Comparison of ENCODE assay signal across 22 cellular contexts in the genomic region with DNA sequence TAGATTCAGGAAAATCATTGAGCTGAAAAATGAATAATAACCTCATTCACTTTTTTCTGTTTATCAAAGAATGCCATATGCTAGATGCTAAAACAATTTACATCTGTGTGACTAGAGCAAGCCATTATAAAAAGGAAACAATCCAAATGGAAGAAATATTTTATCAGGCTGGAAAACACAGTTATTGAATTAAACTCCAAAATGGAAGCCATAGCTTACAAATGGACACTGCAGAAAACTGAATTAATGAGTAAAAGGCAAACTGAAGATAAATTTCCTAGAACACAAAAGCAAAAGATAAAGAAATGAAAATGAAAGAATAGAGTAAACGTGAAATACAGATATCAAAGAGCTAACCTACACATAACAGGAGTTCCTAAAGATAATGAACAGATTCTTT. TPM values are rescaled to one million over a fixed set of nuclear protein-coding genes. Genes with fewer than 3 reads are reported as not detected.
A peak's percentile ranks its signal among the peaks of the same experiment; 100 is the strongest.
DNase-seq lines count a peak whose midpoint lies in the region; ATAC-seq and TF ChIP-seq lines count a peak whose summit lies in the region.
"Had no signal": no experiment of that assay in that cellular context is flagged by ENCODE, and none has a peak within 500 bp of the region (broad histone marks: within the 10 kb centered on the region; RNA-seq: fewer than 3 reads in every experiment).

No MANE protein-coding gene starts in this region.

- no peaks in the 10 kb centered on the region for H3K27me3 ChIP-seq in CD8-positive, alpha-beta memory T cell (ENCODE audit: insufficient read depth, low read length, poor library complexity, severe bottlenecking)
- H3K27me3 ChIP-seq in prostate gland (replicated peaks; ENCODE audit: insufficient read depth), result no peaks in the 10 kb centered on the region
- H3K27me3 ChIP-seq: Peyer's patch had no signal

- WGBS in prostate gland, result 76% methylated on average over 1 of the region's 1 CpG

- H3K36me3 ChIP-seq in CD8-positive, alpha-beta memory T cell (ENCODE audit: insufficient read depth, low read length), result no peaks in the 10 kb centered on the region
- no peaks in the 10 kb centered on the region for H3K36me3 ChIP-seq in prostate gland
- H3K36me3 ChIP-seq: Peyer's patch had no signal

- H3K27ac ChIP-seq in CD8-positive, alpha-beta memory T cell (ENCODE audit: low read depth, low read length), result no peak overlapping the region
- no peak overlapping the region for H3K27ac ChIP-seq in prostate gland

- peak overlapping the region; percentile 92 for H3K27ac Mint-ChIP-seq in activated T-cell treated with anti-CD3 and anti-CD28 coated beads, Interleukin-2, amount 50 U/mL, for 24 hours
- peak overlapping the region in 7 of 8 donors; percentile 85 to 98 (median 95) for H3K27ac Mint-ChIP-seq in CD8-positive, alpha-beta memory T cell
- H3K27ac Mint-ChIP-seq in T-helper 17 cell, result peak overlapping the region; percentile 97
- peak overlapping the region; percentile 89 to 90 for H3K27ac Mint-ChIP-seq in effector memory CD8-positive, alpha-beta T cell
- H3K27ac Mint-ChIP-seq: CD14-positive monocyte had no signal

- peaks cover 85% of the 10 kb centered on the region for H3K4me1 Mint-ChIP-seq in activated T-cell treated with anti-CD3 and anti-CD28 coated beads, Interleukin-2, amount 50 U/mL, for 24 hours (ENCODE audit: low read depth)
- H3K4me1 Mint-ChIP-seq in CD8-positive, alpha-beta memory T cell, result peaks cover 54 to 73% (median 69%) of the 10 kb centered on the region in 3 donors
- peaks cover 53% of the 10 kb centered on the region for H3K4me1 Mint-ChIP-seq in T-helper 17 cell
- H3K4me1 Mint-ChIP-seq in effector memory CD8-positive, alpha-beta T cell (ENCODE audit: low read depth in 2 of 2), result peaks cover 36 to 44% of the 10 kb centered on the region in 2 donors

- peaks cover 60% of the 10 kb centered on the region for H3K4me1 ChIP-seq in CD8-positive, alpha-beta memory T cell (ENCODE audit: insufficient read depth, low read length)
- no peaks in the 10 kb centered on the region for H3K4me1 ChIP-seq in prostate gland (replicated peaks)

- no peak overlapping the region for H3K4me3 ChIP-seq in CD8-positive, alpha-beta memory T cell (ENCODE audit: low read length)
- no peak overlapping the region for H3K4me3 ChIP-seq in prostate gland
- H3K4me3 ChIP-seq: Peyer's patch had no signal

- intact Hi-C loops in prostate gland (cut with DNase I), result loop anchor here (10.0 kb wide), 1 partner anchor 171 kb away; the partner anchor contains the start of gene DYRK3

- DNase-seq in activated T-cell treated with anti-CD3 and anti-CD28 coated beads, Interleukin-2, amount 50 U/mL, for 24 hours, result no peak
- DNase-seq in activated T-cell treated with anti-CD3 and anti-CD28 coated beads for 4 hours (no peak), T-helper 17 cell (no peak), prostate gland (ENCODE audit: low spot score) (no peak), GM19238 (ENCODE audit: insufficient read length, low spot score) (no peak)
- no peak for DNase-seq in CD8-positive, alpha-beta memory T cell
- DNase-seq in effector memory CD8-positive, alpha-beta T cell, result no peak
- DNase-seq: ACHN, AML-193, DMS79, HCEC 1CT, IMR-90, NCI-H1105 treated with DMSO at 0.1 percent for 48 hours, NCI-H187, NCI-H226, NCI-H524 treated with DMSO at 0.1 percent for 48 hours, Peyer's patch, Right ventricle myocardium superior had no signal

- no peaks in the 10 kb centered on the region for H3K27me3 Mint-ChIP-seq in activated T-cell treated with anti-CD3 and anti-CD28 coated beads, Interleukin-2, amount 50 U/mL, for 24 hours
- peaks cover 0 to 3% of the 10 kb centered on the region in 2 donors for H3K27me3 Mint-ChIP-seq in CD8-positive, alpha-beta memory T cell
- no peaks in the 10 kb centered on the region for H3K27me3 Mint-ChIP-seq in T-helper 17 cell
- no peaks in the 10 kb centered on the region for H3K27me3 Mint-ChIP-seq in effector memory CD8-positive, alpha-beta T cell

- CTCF ChIA-PET in CD8-positive, alpha-beta memory T cell (lab: Charles Lee), result interaction anchor here (0.8 to 11.8 kb wide), 11 partner anchors 8 to 170 kb away, joined by 3 to 232 read pairs (median 3); partner anchors contain the start of gene DYRK3

- no peak for TF ChIP-seq POLR2A in prostate gland (IDR thresholded peaks at IDR 0.05)

- H3K9me3 Mint-ChIP-seq in activated T-cell treated with anti-CD3 and anti-CD28 coated beads, Interleukin-2, amount 50 U/mL, for 24 hours, result no peaks in the 10 kb centered on the region
- H3K9me3 Mint-ChIP-seq in CD8-positive, alpha-beta memory T cell, result no peaks in the 10 kb centered on the region
- H3K9me3 Mint-ChIP-seq in effector memory CD8-positive, alpha-beta T cell, result no peaks in the 10 kb centered on the region

- H3K9me3 ChIP-seq in CD8-positive, alpha-beta memory T cell (ENCODE audit: low read length), result no peaks in the 10 kb centered on the region
- H3K9me3 ChIP-seq in T-helper 17 cell (ENCODE audit: control insufficient read depth, low read length, poor library complexity, severe bottlenecking) (no peaks in the 10 kb centered on the region), prostate gland (no peaks in the 10 kb centered on the region)
- H3K9me3 ChIP-seq: Peyer's patch had no signal

- no peaks in the 10 kb centered on the region for H3K36me3 Mint-ChIP-seq in activated T-cell treated with anti-CD3 and anti-CD28 coated beads, Interleukin-2, amount 50 U/mL, for 24 hours (ENCODE audit: low read depth)
- no peaks in the 10 kb centered on the region for H3K36me3 Mint-ChIP-seq in CD8-positive, alpha-beta memory T cell
- H3K36me3 Mint-ChIP-seq in T-helper 17 cell (ENCODE audit: low read depth), result no peaks in the 10 kb centered on the region
- peaks cover 5% of the 10 kb centered on the region for H3K36me3 Mint-ChIP-seq in effector memory CD8-positive, alpha-beta T cell (ENCODE audit: insufficient read depth)

- ATAC-seq in T-helper 17 cell, result no peak
- ATAC-seq in effector memory CD8-positive, alpha-beta T cell (replicated peaks), result no peak
- ATAC-seq in GM18867 (IDR thresholded peaks at IDR 0.05; ENCODE audit: unreplicated experiment), result no peak

- POLR2A ChIA-PET in CD8-positive, alpha-beta memory T cell (lab: Charles Lee), result interaction anchor here (0.9 to 2.6 kb wide), 2 partner anchors 70 to 104 kb away, joined by 3 to 13 read pairs; no protein-coding TSS in a partner anchor

- TF ChIP-seq CTCF in prostate gland (IDR thresholded peaks at IDR 0.05), result no peak

- no peak overlapping the region for H3K4me3 Mint-ChIP-seq in activated T-cell treated with anti-CD3 and anti-CD28 coated beads, Interleukin-2, amount 50 U/mL, for 24 hours
- no peak overlapping the region for H3K4me3 Mint-ChIP-seq in CD8-positive, alpha-beta memory T cell
- H3K4me3 Mint-ChIP-seq in T-helper 17 cell, result no peak overlapping the region
- no peak overlapping the region for H3K4me3 Mint-ChIP-seq in effector memory CD8-positive, alpha-beta T cell

RNA-seq across cellular contexts. Expression of gene IL10, which starts 33.1 kb away (rescaled TPM):
- 1 to 10 TPM; 7.6 TPM for total RNA-seq in CD8-positive, alpha-beta memory T cell
- polyA plus RNA-seq in CD8-positive, alpha-beta memory T cell, result 0.33 TPM
- total RNA-seq in T-helper 17 cell (under 1 TPM; 0.20 to 0.76 TPM), prostate gland (not detected)
- total RNA-seq: HT1080, IMR-90, LHCN-M2 had no signal
- polyA plus RNA-seq: IMR-90 had no signal

RNA-seq across cellular contexts. Expression of gene IL19, which starts 34.8 kb away (rescaled TPM):
- total RNA-seq in CD8-positive, alpha-beta memory T cell, result not detected
- not detected for polyA plus RNA-seq in CD8-positive, alpha-beta memory T cell
- total RNA-seq in T-helper 17 cell (not detected), prostate gland (not detected)
- total RNA-seq: HT1080, IMR-90, LHCN-M2, Peyer's patch, Right ventricle myocardium superior had no signal
- polyA plus RNA-seq: CD14-positive monocyte, IMR-90 had no signal

Comparison
In these comparisons a context has a peak if more than half of its experiments do, and no peak if none do; other contexts are left out.
1. RNA of gene IL10, which starts 33.1 kb away (total RNA-seq): 7.6 TPM in CD8-positive, alpha-beta memory T cell; not detected in prostate gland and 0.20 to 0.76 TPM in T-helper 17 cell; every median in the first group is over 4 times any median in the second.
2. Peak in every context shown above with its lines, with median percentiles within 50 percentile points of each other: H3K27ac Mint-ChIP-seq.